35 cellular contexts compared by ENCODE assay signal in the genomic region with DNA sequence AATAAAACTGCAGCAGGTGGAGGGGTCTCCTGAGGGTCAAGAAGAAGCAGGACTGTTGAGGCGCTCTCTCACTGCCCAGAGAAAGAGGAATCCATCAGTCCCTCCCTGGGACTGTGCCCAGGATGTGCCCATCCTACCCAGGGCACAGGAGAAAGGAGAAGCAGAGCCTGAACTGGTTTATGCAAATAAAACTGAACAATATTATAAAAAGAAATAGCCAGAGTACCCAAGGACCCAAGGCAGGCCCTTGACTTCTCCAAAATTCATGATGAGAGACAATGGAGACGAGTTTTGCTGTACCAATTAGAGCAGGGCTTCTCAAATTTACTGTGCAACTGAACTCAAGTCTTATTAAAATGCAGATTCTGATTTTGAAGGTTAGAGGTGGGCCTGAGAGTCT.
"Had no signal": no experiment of that assay in that cellular context is flagged by ENCODE, and none has a peak within 500 bp of the region (broad histone marks: within the 10 kb centered on the region; RNA-seq: fewer than 3 reads in every experiment).

No MANE protein-coding gene starts in this region.

- H3K9me3 ChIP-seq: MG63 had no signal

- H3K4me3 ChIP-seq: MG63 had no signal

- H3K36me3 ChIP-seq: MG63 had no signal

- H3K27me3 ChIP-seq: MG63 had no signal

- DNase-seq: Kasumi-1, MG63, MM.1S, MV-4-11, NCI-H1048, NCI-H1092, NCI-H1092 treated with DMSO at 0.1 percent for 48 hours, NCI-H1105, NCI-H1105 treated with DMSO at 0.1 percent for 48 hours, NCI-H1417, NCI-H1417 treated with DMSO at 0.1 percent for 48 hours, NCI-H1436, NCI-H1436 treated with DMSO at 0.1 percent for 48 hours, NCI-H146, NCI-H1694, NCI-H1694 treated with DMSO at 0.1 percent for 48 hours, NCI-H187, NCI-H187 treated with DMSO at 0.1 percent for 48 hours, NCI-H1930, NCI-H2029, NCI-H2029 treated with DMSO at 0.1 percent for 48 hours, NCI-H2081, NCI-H2081 treated with DMSO at 0.1 percent for 48 hours, NCI-H2107, NCI-H2171, NCI-H2171 treated with DMSO at 0.1 percent for 48 hours, NCI-H2227 treated with DMSO at 0.1 percent for 48 hours, NCI-H226, NCI-H345, NCI-H446, NCI-H446 treated with DMSO at 0.1 percent for 48 hours, NCI-H510A, NCI-H510A treated with DMSO at 0.1 percent for 48 hours, NCI-H524, NCI-H524 treated with DMSO at 0.1 percent for 48 hours had no signal
